In the genomic region with DNA sequence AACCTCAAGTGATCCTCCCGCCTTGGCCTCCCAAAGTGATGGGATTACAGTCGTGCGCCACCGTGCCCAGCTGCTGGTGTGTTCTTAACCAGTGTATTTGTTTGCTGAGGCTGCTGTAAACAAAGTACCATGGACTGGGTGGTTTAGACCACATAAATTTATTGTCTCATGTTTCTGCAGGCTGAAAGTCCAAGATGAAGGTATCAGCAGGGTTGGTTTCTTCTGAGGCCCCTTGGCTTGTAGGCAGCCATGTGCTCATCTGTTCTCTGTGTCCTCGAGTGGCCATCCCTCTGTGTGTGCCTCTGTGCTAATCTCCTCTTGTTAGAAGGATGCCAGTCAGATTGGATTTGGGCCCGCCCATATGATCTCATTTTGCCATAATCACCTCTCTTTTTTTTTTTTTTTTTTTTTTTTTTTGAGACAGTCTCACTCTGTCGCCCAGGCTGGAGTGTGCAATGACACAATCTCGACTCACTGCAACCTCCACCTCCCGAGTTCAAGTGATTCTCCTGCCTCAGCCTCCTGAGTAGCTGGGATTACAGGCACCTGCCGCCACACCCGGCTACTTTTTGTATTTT, we compare ENCODE assay signal across 2 cellular contexts.
TF ChIP-seq lines count a peak whose summit lies in the region.

No MANE protein-coding gene starts in this region.

TF ChIP-seq in HCT116, 20 proteins besides CTCF, POLR2A, EP300 and RAD21 (continued from another document):
- TF ChIP-seq, protein P1, sequence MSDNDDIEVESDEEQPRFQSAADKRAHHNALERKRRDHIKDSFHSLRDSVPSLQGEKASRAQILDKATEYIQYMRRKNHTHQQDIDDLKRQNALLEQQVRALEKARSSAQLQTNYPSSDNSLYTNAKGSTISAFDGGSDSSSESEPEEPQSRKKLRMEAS (IDR thresholded peaks at IDR 0.05), result peak; percentile 35; the same call in 1 of the 2 replicates
- TF ChIP-seq, protein P2, sequence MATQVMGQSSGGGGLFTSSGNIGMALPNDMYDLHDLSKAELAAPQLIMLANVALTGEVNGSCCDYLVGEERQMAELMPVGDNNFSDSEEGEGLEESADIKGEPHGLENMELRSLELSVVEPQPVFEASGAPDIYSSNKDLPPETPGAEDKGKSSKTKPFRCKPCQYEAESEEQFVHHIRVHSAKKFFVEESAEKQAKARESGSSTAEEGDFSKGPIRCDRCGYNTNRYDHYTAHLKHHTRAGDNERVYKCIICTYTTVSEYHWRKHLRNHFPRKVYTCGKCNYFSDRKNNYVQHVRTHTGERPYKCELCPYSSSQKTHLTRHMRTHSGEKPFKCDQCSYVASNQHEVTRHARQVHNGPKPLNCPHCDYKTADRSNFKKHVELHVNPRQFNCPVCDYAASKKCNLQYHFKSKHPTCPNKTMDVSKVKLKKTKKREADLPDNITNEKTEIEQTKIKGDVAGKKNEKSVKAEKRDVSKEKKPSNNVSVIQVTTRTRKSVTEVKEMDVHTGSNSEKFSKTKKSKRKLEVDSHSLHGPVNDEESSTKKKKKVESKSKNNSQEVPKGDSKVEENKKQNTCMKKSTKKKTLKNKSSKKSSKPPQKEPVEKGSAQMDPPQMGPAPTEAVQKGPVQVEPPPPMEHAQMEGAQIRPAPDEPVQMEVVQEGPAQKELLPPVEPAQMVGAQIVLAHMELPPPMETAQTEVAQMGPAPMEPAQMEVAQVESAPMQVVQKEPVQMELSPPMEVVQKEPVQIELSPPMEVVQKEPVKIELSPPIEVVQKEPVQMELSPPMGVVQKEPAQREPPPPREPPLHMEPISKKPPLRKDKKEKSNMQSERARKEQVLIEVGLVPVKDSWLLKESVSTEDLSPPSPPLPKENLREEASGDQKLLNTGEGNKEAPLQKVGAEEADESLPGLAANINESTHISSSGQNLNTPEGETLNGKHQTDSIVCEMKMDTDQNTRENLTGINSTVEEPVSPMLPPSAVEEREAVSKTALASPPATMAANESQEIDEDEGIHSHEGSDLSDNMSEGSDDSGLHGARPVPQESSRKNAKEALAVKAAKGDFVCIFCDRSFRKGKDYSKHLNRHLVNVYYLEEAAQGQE (IDR thresholded peaks at IDR 0.05; ENCODE audit: low read depth), result no peak
TF ChIP-seq in HCT116: peak in this region for 2.

TF ChIP-seq in SK-N-SH, 30 proteins besides CTCF, POLR2A, EP300 and RAD21 (continued from another document):
- TF ChIP-seq RFX5 (IDR thresholded peaks at IDR 0.05; ENCODE audit: low read length), result no peak
- TF ChIP-seq, protein P3, sequence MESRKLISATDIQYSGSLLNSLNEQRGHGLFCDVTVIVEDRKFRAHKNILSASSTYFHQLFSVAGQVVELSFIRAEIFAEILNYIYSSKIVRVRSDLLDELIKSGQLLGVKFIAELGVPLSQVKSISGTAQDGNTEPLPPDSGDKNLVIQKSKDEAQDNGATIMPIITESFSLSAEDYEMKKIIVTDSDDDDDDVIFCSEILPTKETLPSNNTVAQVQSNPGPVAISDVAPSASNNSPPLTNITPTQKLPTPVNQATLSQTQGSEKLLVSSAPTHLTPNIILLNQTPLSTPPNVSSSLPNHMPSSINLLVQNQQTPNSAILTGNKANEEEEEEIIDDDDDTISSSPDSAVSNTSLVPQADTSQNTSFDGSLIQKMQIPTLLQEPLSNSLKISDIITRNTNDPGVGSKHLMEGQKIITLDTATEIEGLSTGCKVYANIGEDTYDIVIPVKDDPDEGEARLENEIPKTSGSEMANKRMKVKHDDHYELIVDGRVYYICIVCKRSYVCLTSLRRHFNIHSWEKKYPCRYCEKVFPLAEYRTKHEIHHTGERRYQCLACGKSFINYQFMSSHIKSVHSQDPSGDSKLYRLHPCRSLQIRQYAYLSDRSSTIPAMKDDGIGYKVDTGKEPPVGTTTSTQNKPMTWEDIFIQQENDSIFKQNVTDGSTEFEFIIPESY (IDR thresholded peaks at IDR 0.05; ENCODE audit: borderline replicate concordance, low read depth), result no peak
- no peak for TF ChIP-seq TAF1 (IDR thresholded peaks at IDR 0.05; ENCODE audit: borderline replicate concordance, low read depth, low read length)
- no peak for TF ChIP-seq RCOR1 (IDR thresholded peaks at IDR 0.05; ENCODE audit: low read length)
- TF ChIP-seq, protein P1 (IDR thresholded peaks at IDR 0.05; ENCODE audit: low read depth), result no peak
- no peak for TF ChIP-seq NFIC (IDR thresholded peaks at IDR 0.05; ENCODE audit: borderline replicate concordance)
- TF ChIP-seq, protein P4, sequence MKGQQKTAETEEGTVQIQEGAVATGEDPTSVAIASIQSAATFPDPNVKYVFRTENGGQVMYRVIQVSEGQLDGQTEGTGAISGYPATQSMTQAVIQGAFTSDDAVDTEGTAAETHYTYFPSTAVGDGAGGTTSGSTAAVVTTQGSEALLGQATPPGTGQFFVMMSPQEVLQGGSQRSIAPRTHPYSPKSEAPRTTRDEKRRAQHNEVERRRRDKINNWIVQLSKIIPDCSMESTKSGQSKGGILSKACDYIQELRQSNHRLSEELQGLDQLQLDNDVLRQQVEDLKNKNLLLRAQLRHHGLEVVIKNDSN (IDR thresholded peaks at IDR 0.05; ENCODE audit: borderline replicate concordance, low read depth), result no peak
